Comparison of ENCODE assay signal across 1 cellular context in the genomic region with DNA sequence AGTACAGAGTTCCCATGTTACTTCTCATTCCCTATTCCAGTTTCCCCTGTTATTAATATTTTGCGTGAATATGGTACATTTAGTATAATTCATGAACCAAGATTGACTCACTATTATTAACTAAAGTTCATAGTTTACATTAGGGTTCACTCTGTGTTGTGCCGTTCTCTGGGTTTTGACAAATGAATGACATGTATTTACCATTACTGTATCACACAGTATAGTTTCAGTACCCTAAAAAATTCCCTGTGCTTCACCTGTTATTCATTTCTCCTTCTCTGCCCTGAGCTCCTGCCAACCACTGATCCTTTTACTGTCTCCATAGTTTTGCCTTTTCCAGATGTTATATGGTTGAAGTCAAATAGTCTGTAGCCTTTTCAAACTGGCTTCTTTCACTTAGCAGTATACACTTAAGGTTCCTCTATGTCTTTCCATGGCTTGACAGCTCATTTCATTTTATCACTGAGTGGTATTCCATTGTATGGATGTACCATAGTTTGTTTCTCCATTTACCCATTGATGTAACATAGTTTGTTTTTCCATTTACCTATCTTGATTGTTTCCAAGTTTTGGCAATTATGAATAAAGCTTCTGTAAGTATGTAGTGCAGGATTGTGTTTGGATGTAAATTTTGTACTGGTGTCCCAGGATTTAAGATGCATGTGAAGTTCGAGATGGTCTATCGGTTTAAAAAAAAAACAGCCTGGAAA.
TF ChIP-seq lines count a peak whose summit lies in the region.

No MANE protein-coding gene starts in this region.

TF ChIP-seq in endothelial cell of umbilical vein, 7 proteins besides CTCF, POLR2A, EP300 and RAD21:
- TF ChIP-seq JUN (IDR thresholded peaks at IDR 0.05; ENCODE audit: borderline replicate concordance, insufficient read depth, insufficient read length, low read depth) (no peak), GATA2 (IDR thresholded peaks at IDR 0.05; ENCODE audit: insufficient read depth, insufficient read length, low read depth, low read length) (no peak), POLR2AphosphoS5 (IDR thresholded peaks at IDR 0.05; ENCODE audit: insufficient read depth, low read depth, low read length) (no peak), EZH2 (IDR thresholded peaks at IDR 0.05; ENCODE audit: borderline replicate concordance, low read depth, low read length, severe bottlenecking) (no peak), FOS (IDR thresholded peaks at IDR 0.05; ENCODE audit: borderline replicate concordance, insufficient read depth, low read length) (no peak), MYC (IDR thresholded peaks at IDR 0.05; ENCODE audit: low read depth, low read length) (no peak)
- TF ChIP-seq, protein P1, sequence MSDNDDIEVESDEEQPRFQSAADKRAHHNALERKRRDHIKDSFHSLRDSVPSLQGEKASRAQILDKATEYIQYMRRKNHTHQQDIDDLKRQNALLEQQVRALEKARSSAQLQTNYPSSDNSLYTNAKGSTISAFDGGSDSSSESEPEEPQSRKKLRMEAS (IDR thresholded peaks at IDR 0.05; ENCODE audit: insufficient read depth, insufficient read length), result no peak
